Comparison of ENCODE assay signal across 1 cellular context in the genomic region with DNA sequence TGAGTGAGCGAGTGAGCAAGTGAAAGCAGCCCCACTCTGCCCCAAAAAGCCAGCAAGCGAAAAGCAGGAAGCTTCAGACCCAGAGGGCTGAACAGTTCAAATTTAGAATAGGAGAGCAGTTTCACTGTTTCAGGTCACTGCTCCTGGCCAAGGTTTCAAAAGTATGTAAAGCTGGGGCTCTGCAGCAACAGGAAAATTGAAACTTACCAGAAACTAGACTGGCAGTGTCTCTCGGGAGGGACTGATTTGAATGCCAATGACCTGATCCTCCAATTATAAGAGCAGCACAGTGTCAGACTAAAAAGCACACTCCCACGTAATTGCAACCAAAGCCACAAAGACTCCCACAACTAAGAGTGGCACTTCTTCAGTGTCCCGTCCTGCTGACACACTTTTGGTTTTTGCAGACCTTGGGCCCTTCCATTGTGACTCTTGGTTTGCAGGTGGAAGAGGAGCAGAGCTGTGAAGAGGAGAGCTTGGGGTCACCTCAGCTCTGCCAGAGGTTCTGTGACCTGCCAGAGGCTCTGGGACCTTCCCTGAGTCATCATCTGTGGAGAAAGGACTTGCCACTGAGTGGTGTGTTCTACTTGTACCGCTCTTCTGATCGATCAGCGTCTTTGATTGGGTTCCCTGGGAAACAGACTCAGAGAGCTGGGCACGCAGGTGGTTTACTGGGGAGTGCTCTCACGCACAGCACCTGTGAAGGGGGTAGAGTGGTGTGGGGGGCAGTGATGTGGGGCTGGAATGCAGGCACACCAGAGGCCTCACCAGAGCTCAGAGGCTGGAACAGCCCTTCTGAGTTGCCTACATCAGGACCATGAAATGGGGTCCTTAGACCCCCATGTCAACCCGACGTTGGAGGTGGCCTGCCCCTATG.
TF ChIP-seq lines count a peak whose summit lies in the region.

No MANE protein-coding gene starts in this region.

TF ChIP-seq in GM12878, 131 proteins besides CTCF, POLR2A, EP300 and RAD21 (continued from another document):
- TF ChIP-seq, protein P1, sequence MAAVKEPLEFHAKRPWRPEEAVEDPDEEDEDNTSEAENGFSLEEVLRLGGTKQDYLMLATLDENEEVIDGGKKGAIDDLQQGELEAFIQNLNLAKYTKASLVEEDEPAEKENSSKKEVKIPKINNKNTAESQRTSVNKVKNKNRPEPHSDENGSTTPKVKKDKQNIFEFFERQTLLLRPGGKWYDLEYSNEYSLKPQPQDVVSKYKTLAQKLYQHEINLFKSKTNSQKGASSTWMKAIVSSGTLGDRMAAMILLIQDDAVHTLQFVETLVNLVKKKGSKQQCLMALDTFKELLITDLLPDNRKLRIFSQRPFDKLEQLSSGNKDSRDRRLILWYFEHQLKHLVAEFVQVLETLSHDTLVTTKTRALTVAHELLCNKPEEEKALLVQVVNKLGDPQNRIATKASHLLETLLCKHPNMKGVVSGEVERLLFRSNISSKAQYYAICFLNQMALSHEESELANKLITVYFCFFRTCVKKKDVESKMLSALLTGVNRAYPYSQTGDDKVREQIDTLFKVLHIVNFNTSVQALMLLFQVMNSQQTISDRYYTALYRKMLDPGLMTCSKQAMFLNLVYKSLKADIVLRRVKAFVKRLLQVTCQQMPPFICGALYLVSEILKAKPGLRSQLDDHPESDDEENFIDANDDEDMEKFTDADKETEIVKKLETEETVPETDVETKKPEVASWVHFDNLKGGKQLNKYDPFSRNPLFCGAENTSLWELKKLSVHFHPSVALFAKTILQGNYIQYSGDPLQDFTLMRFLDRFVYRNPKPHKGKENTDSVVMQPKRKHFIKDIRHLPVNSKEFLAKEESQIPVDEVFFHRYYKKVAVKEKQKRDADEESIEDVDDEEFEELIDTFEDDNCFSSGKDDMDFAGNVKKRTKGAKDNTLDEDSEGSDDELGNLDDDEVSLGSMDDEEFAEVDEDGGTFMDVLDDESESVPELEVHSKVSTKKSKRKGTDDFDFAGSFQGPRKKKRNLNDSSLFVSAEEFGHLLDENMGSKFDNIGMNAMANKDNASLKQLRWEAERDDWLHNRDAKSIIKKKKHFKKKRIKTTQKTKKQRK (IDR thresholded peaks at IDR 0.05; ENCODE audit: low read depth, low read length): no peak
- TF ChIP-seq CHD4 (IDR thresholded peaks at IDR 0.05) (no peak), NR2C2 (IDR thresholded peaks at IDR 0.05; ENCODE audit: borderline replicate concordance, control insufficient read depth, insufficient read length, low read depth) (no peak), CBX3 (IDR thresholded peaks at IDR 0.05; ENCODE audit: borderline replicate concordance, low read depth) (no peak), TCF7 (IDR thresholded peaks at IDR 0.05; ENCODE audit: borderline replicate concordance) (peak; percentile 77; the same call in 1 of the 2 replicates), BCL3 (IDR thresholded peaks at IDR 0.05; ENCODE audit: borderline replicate concordance, insufficient read depth, low read depth, low read length, poor library complexity, severe bottlenecking) (peak; percentile 62), PRDM15 (CRISPR knock-in tag; IDR thresholded peaks at IDR 0.05) (no peak), SP1 (IDR thresholded peaks at IDR 0.05; ENCODE audit: low read depth, low read length) (peak; percentile 63), CREB1 (IDR thresholded peaks at IDR 0.05; ENCODE audit: low read depth) (peak; percentile 62; the same call in 1 of the 2 replicates), ZNF24 (IDR thresholded peaks at IDR 0.05) (no peak; the same call in 1 of the 2 replicates), SIN3A (IDR thresholded peaks at IDR 0.05; ENCODE audit: low read depth, low read length) (no peak)
- TF ChIP-seq, protein P2, sequence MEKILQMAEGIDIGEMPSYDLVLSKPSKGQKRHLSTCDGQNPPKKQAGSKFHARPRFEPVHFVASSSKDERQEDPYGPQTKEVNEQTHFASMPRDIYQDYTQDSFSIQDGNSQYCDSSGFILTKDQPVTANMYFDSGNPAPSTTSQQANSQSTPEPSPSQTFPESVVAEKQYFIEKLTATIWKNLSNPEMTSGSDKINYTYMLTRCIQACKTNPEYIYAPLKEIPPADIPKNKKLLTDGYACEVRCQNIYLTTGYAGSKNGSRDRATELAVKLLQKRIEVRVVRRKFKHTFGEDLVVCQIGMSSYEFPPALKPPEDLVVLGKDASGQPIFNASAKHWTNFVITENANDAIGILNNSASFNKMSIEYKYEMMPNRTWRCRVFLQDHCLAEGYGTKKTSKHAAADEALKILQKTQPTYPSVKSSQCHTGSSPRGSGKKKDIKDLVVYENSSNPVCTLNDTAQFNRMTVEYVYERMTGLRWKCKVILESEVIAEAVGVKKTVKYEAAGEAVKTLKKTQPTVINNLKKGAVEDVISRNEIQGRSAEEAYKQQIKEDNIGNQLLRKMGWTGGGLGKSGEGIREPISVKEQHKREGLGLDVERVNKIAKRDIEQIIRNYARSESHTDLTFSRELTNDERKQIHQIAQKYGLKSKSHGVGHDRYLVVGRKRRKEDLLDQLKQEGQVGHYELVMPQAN (conservative IDR thresholded peaks at IDR 0.05): no peak
- TF ChIP-seq, protein P3, sequence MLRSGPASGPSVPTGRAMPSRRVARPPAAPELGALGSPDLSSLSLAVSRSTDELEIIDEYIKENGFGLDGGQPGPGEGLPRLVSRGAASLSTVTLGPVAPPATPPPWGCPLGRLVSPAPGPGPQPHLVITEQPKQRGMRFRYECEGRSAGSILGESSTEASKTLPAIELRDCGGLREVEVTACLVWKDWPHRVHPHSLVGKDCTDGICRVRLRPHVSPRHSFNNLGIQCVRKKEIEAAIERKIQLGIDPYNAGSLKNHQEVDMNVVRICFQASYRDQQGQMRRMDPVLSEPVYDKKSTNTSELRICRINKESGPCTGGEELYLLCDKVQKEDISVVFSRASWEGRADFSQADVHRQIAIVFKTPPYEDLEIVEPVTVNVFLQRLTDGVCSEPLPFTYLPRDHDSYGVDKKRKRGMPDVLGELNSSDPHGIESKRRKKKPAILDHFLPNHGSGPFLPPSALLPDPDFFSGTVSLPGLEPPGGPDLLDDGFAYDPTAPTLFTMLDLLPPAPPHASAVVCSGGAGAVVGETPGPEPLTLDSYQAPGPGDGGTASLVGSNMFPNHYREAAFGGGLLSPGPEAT (IDR thresholded peaks at IDR 0.05; ENCODE audit: low read depth): peak; percentile 90
